ENCODE assay signal across 14 cellular contexts in genomic region chr5:82162568-82162967, GRCh38.
DNase-seq lines count a peak whose midpoint lies in the region; ATAC-seq and TF ChIP-seq lines count a peak whose summit lies in the region.
"Had no signal": no experiment of that assay in that cellular context is flagged by ENCODE, and none has a peak within 500 bp of the region (broad histone marks: within the 10 kb centered on the region; RNA-seq: fewer than 3 reads in every experiment).

No MANE protein-coding gene starts in this region.

- H3K9me3 ChIP-seq in RWPE2 (ENCODE audit: severe bottlenecking) (no peaks in the 10 kb centered on the region), upper lobe of left lung (no peaks in the 10 kb centered on the region)
- H3K9me3 ChIP-seq: HAP-1 had no signal

- peak overlapping the region; percentile 77 for H3K27ac ChIP-seq in RWPE2 (ENCODE audit: poor library complexity, severe bottlenecking)
- H3K27ac ChIP-seq in upper lobe of left lung, result no peak overlapping the region
- H3K27ac ChIP-seq: C4-2B, HL-60 had no signal

- no peak for TF ChIP-seq POLR2A in upper lobe of left lung (IDR thresholded peaks at IDR 0.05)

- WGBS in upper lobe of left lung, 2 donors, result 88 to 89% methylated on average over 4 of the region's 4 CpGs

- H3K4me3 ChIP-seq in RWPE2 (ENCODE audit: severe bottlenecking) (no peak overlapping the region), upper lobe of left lung (no peak overlapping the region)
- H3K4me3 ChIP-seq: HAP-1 had no signal

- H3K27me3 Mint-ChIP-seq in glutamatergic neuron (ENCODE audit: unreplicated experiment), result no peaks in the 10 kb centered on the region
- no peaks in the 10 kb centered on the region for H3K27me3 Mint-ChIP-seq in nephron progenitor cell (ENCODE audit: low read depth, poor library complexity)
- H3K27me3 Mint-ChIP-seq: CD4-positive, alpha-beta T cell had no signal

- no peaks in the 10 kb centered on the region for H3K36me3 ChIP-seq in RWPE2 (ENCODE audit: low read depth)
- H3K36me3 ChIP-seq in upper lobe of left lung, result no peaks in the 10 kb centered on the region
- H3K36me3 ChIP-seq: HAP-1 had no signal

- H3K27ac Mint-ChIP-seq in glutamatergic neuron (ENCODE audit: unreplicated experiment) (peak overlapping the region; percentile 25), nephron progenitor cell (peak overlapping the region; percentile 57)
- H3K27ac Mint-ChIP-seq: CD4-positive, alpha-beta T cell had no signal

- no peak for TF ChIP-seq CTCF in RWPE2 (IDR thresholded peaks at IDR 0.05; ENCODE audit: poor library complexity, severe bottlenecking)
- TF ChIP-seq CTCF in glutamatergic neuron (IDR thresholded peaks at IDR 0.05; ENCODE audit: partially characterized antibody, unreplicated experiment), result no peak
- TF ChIP-seq CTCF in nephron progenitor cell (IDR thresholded peaks at IDR 0.05), result no peak
- TF ChIP-seq CTCF in upper lobe of left lung (IDR thresholded peaks at IDR 0.05), result no peak

- no peak for ATAC-seq in RWPE2 (ENCODE audit: low read depth)
- no peak for ATAC-seq in GM18868 (IDR thresholded peaks at IDR 0.05; ENCODE audit: unreplicated experiment)
- no peak for ATAC-seq in upper lobe of left lung (ENCODE audit: low FRiP score in 2 of 2)

- H3K4me3 Mint-ChIP-seq in glutamatergic neuron (ENCODE audit: unreplicated experiment), result no peak overlapping the region
- no peak overlapping the region for H3K4me3 Mint-ChIP-seq in nephron progenitor cell
- H3K4me3 Mint-ChIP-seq: CD4-positive, alpha-beta T cell had no signal

- H3K36me3 Mint-ChIP-seq in glutamatergic neuron (ENCODE audit: unreplicated experiment) (no peaks in the 10 kb centered on the region), nephron progenitor cell (ENCODE audit: low read depth) (no peaks in the 10 kb centered on the region)

- H3K9me3 Mint-ChIP-seq in glutamatergic neuron (ENCODE audit: unreplicated experiment), result peaks cover 2% of the 10 kb centered on the region
- no peaks in the 10 kb centered on the region for H3K9me3 Mint-ChIP-seq in nephron progenitor cell
- H3K9me3 Mint-ChIP-seq: CD4-positive, alpha-beta T cell had no signal

- peaks cover 44% of the 10 kb centered on the region for H3K4me1 ChIP-seq in RWPE2 (ENCODE audit: insufficient read depth, poor library complexity, severe bottlenecking)
- peaks cover 16 to 25% (median 20%) of the 10 kb centered on the region in 4 donors for H3K4me1 ChIP-seq in upper lobe of left lung

- no peak for DNase-seq in RWPE2 (ENCODE audit: low spot score)
- no peak for DNase-seq in glutamatergic neuron
- no peak for DNase-seq in nephron progenitor cell
- DNase-seq in kidney tubule cell (ENCODE audit: low spot score), result no peak
- DNase-seq in upper lobe of left lung, result no peak
- DNase-seq: AML-193; CD4-positive, alpha-beta T cell; DMS153; DMS79; GF-D8 had no signal

- no peak for TF ChIP-seq EP300 in upper lobe of left lung (IDR thresholded peaks at IDR 0.05)

- peaks cover 26% of the 10 kb centered on the region for H3K4me1 Mint-ChIP-seq in glutamatergic neuron (ENCODE audit: low read depth, unreplicated experiment)
- H3K4me1 Mint-ChIP-seq in nephron progenitor cell, result peaks cover 24% of the 10 kb centered on the region

- H3K27me3 ChIP-seq in RWPE2 (ENCODE audit: insufficient read depth, poor library complexity, severe bottlenecking) (no peaks in the 10 kb centered on the region), upper lobe of left lung (no peaks in the 10 kb centered on the region)
